Comparison of ENCODE assay signal across 8 cellular contexts in genomic region chr13:23899555-23899954, GRCh38. TPM values are rescaled to one million over a fixed set of nuclear protein-coding genes. Genes with fewer than 3 reads are reported as not detected.
DNase-seq lines count a peak whose midpoint lies in the region; ATAC-seq and TF ChIP-seq lines count a peak whose summit lies in the region.

No MANE protein-coding gene starts in this region.

- in situ Hi-C loops in GM13976 (cut with MboI; ENCODE audit: low sequenced_read_pairs, unreplicated experiment): loop anchor here (25.0 kb wide), 1 partner anchor 437 kb away; no protein-coding TSS in a partner anchor

- ATAC-seq in HG03045 (IDR thresholded peaks at IDR 0.05; ENCODE audit: unreplicated experiment) (no peak), GM21825 (IDR thresholded peaks at IDR 0.05; ENCODE audit: unreplicated experiment) (no peak)

- peak; percentile 36 for TF ChIP-seq CTCF in GM13976 (IDR thresholded peaks at IDR 0.05; ENCODE audit: borderline replicate concordance, control extremely low read depth, extremely low read depth, insufficient read depth, missing control alignments)

- DNase-seq in Ammon's horn (ENCODE audit: low spot score) (peak; percentile 62), GM13976 (ENCODE audit: low spot score) (peak; percentile 32), RPMI7951 (ENCODE audit: low read depth) (peak; percentile 38), dermis microvascular lymphatic vessel endothelial cell (ENCODE audit: low read depth in 2 of 2) (peak; percentile 6 to 40), mucosa of gallbladder (ENCODE audit: low spot score) (peak; percentile 30), GF-D8 (lab: John Stamatoyannopoulos, UW) (no peak)

RNA-seq across cellular contexts. Expression of gene C1QTNF9B, which starts 2.3 kb away (rescaled TPM):
- not detected in 2 replicates for total RNA-seq in RPMI7951 (2014; rRNA removed; shearing (Covaris generic))
- total RNA-seq in dermis microvascular lymphatic vessel endothelial cell: not detected in 2 replicates
- not detected for total RNA-seq in mucosa of gallbladder

RNA-seq across cellular contexts. Expression of gene MIPEP, which starts 10.4 kb away (rescaled TPM):
- total RNA-seq in RPMI7951 (2014; rRNA removed; shearing (Covaris generic)): 14.1 and 14.8 TPM in 2 replicates
- total RNA-seq in dermis microvascular lymphatic vessel endothelial cell (9.4 and 13.7 TPM in 2 replicates), mucosa of gallbladder (25.1 TPM)
